In genomic region chr7:74092964-74093339, GRCh38 we compare ENCODE assay signal across 8 cellular contexts.
A peak's percentile ranks its signal among the peaks of the same experiment; 100 is the strongest.
DNase-seq lines count a peak whose midpoint lies in the region; ATAC-seq and FAIRE-seq lines count a peak whose summit lies in the region.

No MANE protein-coding gene starts in this region.

- ATAC-seq in HG03139 (IDR thresholded peaks at IDR 0.05; ENCODE audit: unreplicated experiment): peak; percentile 52
- ATAC-seq in activated naive CD8-positive, alpha-beta T cell treated with anti-CD3 and anti-CD28 coated beads, Interleukin-2, amount 50 U/mL, for 24 hours: no peak

- no peaks in the 10 kb centered on the region for H3K27me3 Mint-ChIP-seq in activated naive CD8-positive, alpha-beta T cell treated with anti-CD3 and anti-CD28 coated beads, Interleukin-2, amount 50 U/mL, for 24 hours

- peaks cover 29% of the 10 kb centered on the region for H3K4me1 Mint-ChIP-seq in activated naive CD8-positive, alpha-beta T cell treated with anti-CD3 and anti-CD28 coated beads, Interleukin-2, amount 50 U/mL, for 24 hours

- no peak overlapping the region for H3K4me3 Mint-ChIP-seq in activated naive CD8-positive, alpha-beta T cell treated with anti-CD3 and anti-CD28 coated beads, Interleukin-2, amount 50 U/mL, for 24 hours

- peak in 9 of 14 donors; percentile 14 to 62 (median 47) for DNase-seq in C1 segment of cervical spinal cord (lab: John Stamatoyannopoulos, UW)
- DNase-seq in GM19239 (ENCODE audit: insufficient read length, low spot score): peak; percentile 82
- peak; percentile 18 for DNase-seq in activated naive CD8-positive, alpha-beta T cell treated with anti-CD3 and anti-CD28 coated beads, Interleukin-2, amount 50 U/mL, for 24 hours
- DNase-seq in medulla oblongata (ENCODE audit: extremely low spot score): peak; percentile 65
- no peak for DNase-seq in cerebellar nuclear complex (lab: John Stamatoyannopoulos, UW)
- no peak for DNase-seq in NCI-H128 (lab: John Stamatoyannopoulos, UW; ENCODE audit: unreplicated experiment)
- no peak for DNase-seq in NCI-H1105 treated with DMSO at 0.1 percent for 48 hours (lab: John Stamatoyannopoulos, UW)

- no peaks in the 10 kb centered on the region for H3K9me3 Mint-ChIP-seq in activated naive CD8-positive, alpha-beta T cell treated with anti-CD3 and anti-CD28 coated beads, Interleukin-2, amount 50 U/mL, for 24 hours

- peaks cover 15% of the 10 kb centered on the region for H3K36me3 Mint-ChIP-seq in activated naive CD8-positive, alpha-beta T cell treated with anti-CD3 and anti-CD28 coated beads, Interleukin-2, amount 50 U/mL, for 24 hours (ENCODE audit: low read depth)

- no peak overlapping the region for H3K27ac Mint-ChIP-seq in activated naive CD8-positive, alpha-beta T cell treated with anti-CD3 and anti-CD28 coated beads, Interleukin-2, amount 50 U/mL, for 24 hours

- peak; percentile 83 for FAIRE-seq in GM19239 (lab: Jason Lieb, UNC)

Comparison
In these comparisons a context has a peak if more than half of its experiments do, and no peak if none do; other contexts are left out.
1. DNase-seq: peak in C1 segment of cervical spinal cord (9 of 14), GM19239 (single experiment), activated naive CD8-positive, alpha-beta T cell treated with anti-CD3 and anti-CD28 coated beads, Interleukin-2, amount 50 U/mL, for 24 hours (single experiment) and medulla oblongata (single experiment); none in cerebellar nuclear complex (0 of 2), NCI-H128 (single experiment) and NCI-H1105 treated with DMSO at 0.1 percent for 48 hours (single experiment).